1 cellular context compared by ENCODE assay signal in the genomic region with DNA sequence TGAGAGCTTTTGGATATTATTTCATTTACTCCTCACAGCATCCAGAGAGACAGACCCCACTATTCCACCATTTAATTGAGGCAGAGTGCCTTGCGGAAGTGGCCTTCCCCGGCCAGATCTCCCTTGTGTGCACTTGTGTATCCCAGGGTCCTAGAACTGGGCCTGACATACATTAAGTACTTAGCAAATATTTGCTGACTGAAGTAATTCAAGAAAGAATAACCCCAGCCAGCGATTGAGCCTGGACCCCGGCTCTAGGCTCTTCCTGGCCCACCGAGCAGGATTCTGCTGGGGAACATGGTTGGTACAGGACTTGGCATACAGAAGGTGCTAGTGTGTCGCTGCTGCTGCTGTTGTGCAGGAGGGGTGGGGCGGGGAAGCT.
A peak's percentile ranks its signal among the peaks of the same experiment; 100 is the strongest.
TF ChIP-seq lines count a peak whose summit lies in the region.

No MANE protein-coding gene starts in this region.

TF ChIP-seq in K562, 482 proteins besides CTCF, POLR2A, EP300 and RAD21:
- TF ChIP-seq MAFG (tag; conservative IDR thresholded peaks at IDR 0.05): 0 out of 2 replicates have a peak, but pooled peaks have one; percentile 27
- TF ChIP-seq MAFK (IDR thresholded peaks at IDR 0.05; ENCODE audit: low read length): 0 out of 2 replicates have a peak, but pooled peaks have one; percentile 6
- peak; percentile 63 for TF ChIP-seq ZNF316 (IDR thresholded peaks at IDR 0.05)
- TF ChIP-seq MAFF (IDR thresholded peaks at IDR 0.05; ENCODE audit: low read length): 0 out of 2 replicates have a peak, but pooled peaks have one; percentile 12
- TF ChIP-seq ZNF134 (CRISPR knock-in tag; conservative IDR thresholded peaks at IDR 0.05): no peak
- no peak for TF ChIP-seq ZNF696 (CRISPR knock-in tag; conservative IDR thresholded peaks at IDR 0.05)
